13 cellular contexts compared by ENCODE assay signal in genomic region chr14:102196436-102197230, GRCh38. TPM values are rescaled to one million over a fixed set of nuclear protein-coding genes. Genes with fewer than 3 reads are reported as not detected.
DNase-seq lines count a peak whose midpoint lies in the region; ATAC-seq, FAIRE-seq and TF ChIP-seq lines count a peak whose summit lies in the region.
"Had no signal": no experiment of that assay in that cellular context is flagged by ENCODE, and none has a peak within 500 bp of the region (broad histone marks: within the 10 kb centered on the region; RNA-seq: fewer than 3 reads in every experiment).

No MANE protein-coding gene starts in this region.

- no peaks in the 10 kb centered on the region for H3K9me3 ChIP-seq in astrocyte (ENCODE audit: insufficient read depth, low read depth, low read length)
- H3K9me3 ChIP-seq in suprapubic skin = no peaks in the 10 kb centered on the region
- H3K9me3 ChIP-seq in right cardiac atrium (ENCODE audit: control insufficient read depth, low read length) = no peaks in the 10 kb centered on the region
- H3K9me3 ChIP-seq: left ventricle myocardium inferior, MG63, tibial nerve had no signal

- intact Hi-C loops in right cardiac atrium (cut with DNase I) = no loop called here

- H3K27me3 Mint-ChIP-seq in activated T-cell treated with anti-CD3 and anti-CD28 coated beads, Interleukin-2, amount 50 U/mL, for 24 hours = no peaks in the 10 kb centered on the region
- H3K27me3 Mint-ChIP-seq in activated T-cell treated with anti-CD3 and anti-CD28 coated beads, Interleukin-2, amount 50 U/mL, for 72 hours (ENCODE audit: low read depth) = no peaks in the 10 kb centered on the region
- H3K27me3 Mint-ChIP-seq in astrocyte (ENCODE audit: low read depth, unreplicated experiment) = no peaks in the 10 kb centered on the region

- H3K36me3 Mint-ChIP-seq in activated T-cell treated with anti-CD3 and anti-CD28 coated beads, Interleukin-2, amount 50 U/mL, for 24 hours (ENCODE audit: low read depth) = peaks cover 67% of the 10 kb centered on the region
- H3K36me3 Mint-ChIP-seq in activated T-cell treated with anti-CD3 and anti-CD28 coated beads, Interleukin-2, amount 50 U/mL, for 72 hours (ENCODE audit: insufficient read depth in 2 of 2) = peaks cover 4 to 17% of the 10 kb centered on the region in 2 donors
- H3K36me3 Mint-ChIP-seq in astrocyte (ENCODE audit: low read depth, unreplicated experiment) = peaks cover 13% of the 10 kb centered on the region

- peaks cover 77% of the 10 kb centered on the region for H3K4me1 Mint-ChIP-seq in activated T-cell treated with anti-CD3 and anti-CD28 coated beads, Interleukin-2, amount 50 U/mL, for 24 hours (ENCODE audit: low read depth)
- peaks cover 67% of the 10 kb centered on the region for H3K4me1 Mint-ChIP-seq in activated T-cell treated with anti-CD3 and anti-CD28 coated beads, Interleukin-2, amount 50 U/mL, for 72 hours (ENCODE audit: low read depth)
- peaks cover 21% of the 10 kb centered on the region for H3K4me1 Mint-ChIP-seq in astrocyte (ENCODE audit: low read depth, unreplicated experiment)

- H3K4me3 Mint-ChIP-seq in activated T-cell treated with anti-CD3 and anti-CD28 coated beads, Interleukin-2, amount 50 U/mL, for 24 hours = no peak overlapping the region
- no peak overlapping the region for H3K4me3 Mint-ChIP-seq in activated T-cell treated with anti-CD3 and anti-CD28 coated beads, Interleukin-2, amount 50 U/mL, for 72 hours
- peak overlapping the region; percentile 40 for H3K4me3 Mint-ChIP-seq in astrocyte (ENCODE audit: unreplicated experiment)
- H3K4me3 Mint-ChIP-seq: H9 had no signal

- no peak for TF ChIP-seq EP300 in suprapubic skin (IDR thresholded peaks at IDR 0.05)

- TF ChIP-seq POLR2A in suprapubic skin (IDR thresholded peaks at IDR 0.05) = no peak

- H3K4me3 ChIP-seq in astrocyte (ENCODE audit: insufficient read depth, low read depth, low read length) (no peak overlapping the region), suprapubic skin (no peak overlapping the region), right cardiac atrium (ENCODE audit: low read length) (no peak overlapping the region)
- H3K4me3 ChIP-seq: left ventricle myocardium inferior, MG63, tibial nerve had no signal

- DNase-seq in activated T-cell treated with anti-CD3 and anti-CD28 coated beads, Interleukin-2, amount 50 U/mL, for 24 hours = no peak
- no peak for DNase-seq in activated T-cell treated with anti-CD3 and anti-CD28 coated beads, Interleukin-2, amount 50 U/mL, for 72 hours
- DNase-seq in astrocyte (ENCODE audit: low read depth) (no peak), midbrain (lab: John Stamatoyannopoulos, UW) (peak; percentile 90), suprapubic skin (ENCODE audit: low spot score in 2 of 2) (no peak), hepatic stellate cell (ENCODE audit: low spot score) (no peak), right cardiac atrium (no peak)
- DNase-seq: H9, left ventricle myocardium inferior, MG63 had no signal

- peaks cover 21% of the 10 kb centered on the region for H3K36me3 ChIP-seq in astrocyte (ENCODE audit: insufficient read depth, low read length)
- H3K36me3 ChIP-seq in suprapubic skin = peaks cover 34% of the 10 kb centered on the region
- H3K36me3 ChIP-seq: MG63 had no signal

- H3K4me1 ChIP-seq in astrocyte (ENCODE audit: insufficient read depth, low read length) (no peaks in the 10 kb centered on the region), suprapubic skin (peaks cover 25% of the 10 kb centered on the region), right cardiac atrium (ENCODE audit: control insufficient read depth, insufficient read depth, low read length) (peaks cover 4% of the 10 kb centered on the region)

- TF ChIP-seq CTCF in astrocyte (IDR thresholded peaks at IDR 0.05; ENCODE audit: insufficient read depth, low read depth, low read length) = no peak
- TF ChIP-seq CTCF in suprapubic skin (IDR thresholded peaks at IDR 0.05) = no peak

- FAIRE-seq in astrocyte (lab: Jason Lieb, UNC) = no peak
- FAIRE-seq: endothelial cell of umbilical vein had no signal

- peaks cover 67% of the 10 kb centered on the region for H4K20me1 ChIP-seq in astrocyte (ENCODE audit: insufficient read depth, low read length)

- H3K4me2 ChIP-seq in astrocyte (ENCODE audit: low read length) = no peak overlapping the region

- peak overlapping the region; percentile 48 for H3K27ac Mint-ChIP-seq in activated T-cell treated with anti-CD3 and anti-CD28 coated beads, Interleukin-2, amount 50 U/mL, for 24 hours
- H3K27ac Mint-ChIP-seq in activated T-cell treated with anti-CD3 and anti-CD28 coated beads, Interleukin-2, amount 50 U/mL, for 72 hours = no peak overlapping the region
- H3K27ac Mint-ChIP-seq in astrocyte (ENCODE audit: unreplicated experiment) = peak overlapping the region; percentile 75

- no peaks in the 10 kb centered on the region for H3K9me3 Mint-ChIP-seq in activated T-cell treated with anti-CD3 and anti-CD28 coated beads, Interleukin-2, amount 50 U/mL, for 24 hours
- H3K9me3 Mint-ChIP-seq in activated T-cell treated with anti-CD3 and anti-CD28 coated beads, Interleukin-2, amount 50 U/mL, for 72 hours = no peaks in the 10 kb centered on the region
- no peaks in the 10 kb centered on the region for H3K9me3 Mint-ChIP-seq in astrocyte (ENCODE audit: unreplicated experiment)
- H3K9me3 Mint-ChIP-seq: H9 had no signal

- H3K27me3 ChIP-seq in astrocyte (ENCODE audit: insufficient read depth, low read length) (no peaks in the 10 kb centered on the region), suprapubic skin (no peaks in the 10 kb centered on the region), right cardiac atrium (ENCODE audit: control insufficient read depth, insufficient read depth) (no peaks in the 10 kb centered on the region)
- H3K27me3 ChIP-seq: MG63, tibial nerve had no signal

- no peak for ATAC-seq in activated T-cell treated with anti-CD3 and anti-CD28 coated beads, Interleukin-2, amount 50 U/mL, for 72 hours (replicated peaks in 1 of 2)
- no peak for ATAC-seq in GM21717 (IDR thresholded peaks at IDR 0.05; ENCODE audit: unreplicated experiment)
- ATAC-seq in right cardiac atrium = no peak

- H3K9ac ChIP-seq in astrocyte (ENCODE audit: low read length) = no peak overlapping the region

- no peak overlapping the region for H2AFZ ChIP-seq in astrocyte (ENCODE audit: low read depth, low read length)

- 80% methylated on average over 10 of the region's 10 CpGs for WGBS in suprapubic skin
- 80% methylated on average over 10 of the region's 10 CpGs for WGBS in right cardiac atrium

- H3K27ac ChIP-seq in astrocyte (ENCODE audit: low read depth, low read length) (no peak overlapping the region), suprapubic skin (peak overlapping the region; percentile 11), right cardiac atrium (ENCODE audit: low read length) (no peak overlapping the region)
- H3K27ac ChIP-seq: left ventricle myocardium inferior had no signal

- peaks cover 80% of the 10 kb centered on the region for H3K79me2 ChIP-seq in astrocyte (ENCODE audit: insufficient read depth, low read length)

RNA-seq across cellular contexts. Expression of gene WDR20, which starts 56.9 kb away (rescaled TPM):
- total RNA-seq in activated T-cell treated with anti-CD3 and anti-CD28 coated beads, Interleukin-2, amount 50 U/mL, for 72 hours = 10 to 100 TPM; 23.8 to 29.9 TPM
- 22.4 and 23.6 TPM in 2 replicates for total RNA-seq in astrocyte
- 10 to 100 TPM; 27.3 to 39.4 (median 33.0) TPM for total RNA-seq in suprapubic skin
- total RNA-seq in right cardiac atrium = 10 to 100 TPM; 21.9 to 27.3 (median 22.4) TPM
- 13.2 TPM for polyA plus RNA-seq in right cardiac atrium
